ENCODE assay signal across 20 cellular contexts in the genomic region with DNA sequence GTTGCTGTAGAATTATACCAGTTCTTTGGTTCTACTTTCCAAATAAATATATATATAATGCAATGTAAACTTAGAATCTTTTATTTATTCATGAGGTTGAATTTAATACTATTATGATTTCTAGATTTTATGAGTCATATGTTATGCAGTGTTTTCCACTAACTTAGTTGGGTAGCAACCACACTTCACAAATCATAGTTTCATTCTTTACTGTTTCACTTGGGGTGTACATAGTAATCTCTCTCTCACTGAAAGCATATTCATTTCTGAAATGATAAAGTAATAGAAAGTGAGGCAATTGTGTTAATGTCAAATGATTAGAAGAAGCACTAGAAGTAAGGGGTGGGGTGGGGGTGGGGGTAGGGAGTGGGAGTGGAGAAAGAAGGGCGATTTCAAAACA. TPM values are rescaled to one million over a fixed set of nuclear protein-coding genes. Genes with fewer than 3 reads are reported as not detected.
DNase-seq lines count a peak whose midpoint lies in the region; ATAC-seq, FAIRE-seq and TF ChIP-seq lines count a peak whose summit lies in the region.
"Had no signal": no experiment of that assay in that cellular context is flagged by ENCODE, and none has a peak within 500 bp of the region (broad histone marks: within the 10 kb centered on the region; RNA-seq: fewer than 3 reads in every experiment).

No MANE protein-coding gene starts in this region.

- H3K14ac ChIP-seq in mesenchymal stem cell (ENCODE audit: low read length in 2 of 2), result no peak overlapping the region

- peak; percentile 12 for DNase-seq in activated CD4-positive, alpha-beta memory T cell treated with anti-CD3 and anti-CD28 coated beads for 36 hours
- DNase-seq in activated CD4-positive, alpha-beta memory T cell treated with anti-CD3 and anti-CD28 coated beads, Interleukin-2, amount 10 ng/mL, durations not matched to agents 7 days and 5 days, result no peak
- DNase-seq in HFFc6 (no peak), bronchial epithelial cell (ENCODE audit: low read depth) (peak; percentile 31), mesenchymal stem cell (no peak), DMS79 treated with DMSO at 0.1 percent for 48 hours (lab: John Stamatoyannopoulos, UW) (no peak), sciatic nerve (ENCODE audit: low spot score) (no peak), sigmoid colon (no peak)
- DNase-seq: activated CD4-positive, alpha-beta T cell treated with anti-CD3 and anti-CD28 coated beads, Interleukin-2, amount 10 ng/mL, durations not matched to agents 7 days and 5 days; colonic mucosa; immature natural killer cell; Karpas-422; lower lobe of right lung; NCI-H774; stimulated activated CD4-positive, alpha-beta T cell treated with anti-CD3 and anti-CD28 coated beads, Interleukin-4, amount 100 ng/mL, for 4 hours had no signal

- H3K4me2 ChIP-seq in mesenchymal stem cell (ENCODE audit: low read length, poor library complexity, severe bottlenecking), result no peak overlapping the region
- H3K4me2 ChIP-seq: smooth muscle cell had no signal

- no peak overlapping the region for H4K8ac ChIP-seq in mesenchymal stem cell (ENCODE audit: low read length)

- H3K4ac ChIP-seq in mesenchymal stem cell (ENCODE audit: low read depth in 1 of 2, low read length in 2 of 2), result no peak overlapping the region

- H2BK5ac ChIP-seq in mesenchymal stem cell (ENCODE audit: low read depth, low read length, poor library complexity, severe bottlenecking), result no peak overlapping the region

- H2BK120ac ChIP-seq in mesenchymal stem cell (ENCODE audit: low read depth, low read length), result no peak overlapping the region

- peaks cover 11% of the 10 kb centered on the region for H3K4me1 Mint-ChIP-seq in activated CD4-positive, alpha-beta memory T cell treated with anti-CD3 and anti-CD28 coated beads for 36 hours (ENCODE audit: low read depth)
- peaks cover 6% of the 10 kb centered on the region for H3K4me1 Mint-ChIP-seq in activated CD4-positive, alpha-beta memory T cell treated with anti-CD3 and anti-CD28 coated beads, Interleukin-2, amount 10 ng/mL, durations not matched to agents 7 days and 5 days
- peaks cover 6% of the 10 kb centered on the region; the same call in 1 of the 2 replicates for H3K4me1 Mint-ChIP-seq in HFFc6 (ENCODE audit: low read depth)
- H3K4me1 Mint-ChIP-seq: immature natural killer cell had no signal

- peaks cover 10% of the 10 kb centered on the region for H3K27me3 Mint-ChIP-seq in activated CD4-positive, alpha-beta memory T cell treated with anti-CD3 and anti-CD28 coated beads for 36 hours
- H3K27me3 Mint-ChIP-seq in activated CD4-positive, alpha-beta memory T cell treated with anti-CD3 and anti-CD28 coated beads, Interleukin-2, amount 10 ng/mL, durations not matched to agents 7 days and 5 days, result peaks cover 17% of the 10 kb centered on the region
- H3K27me3 Mint-ChIP-seq in HFFc6 (ENCODE audit: insufficient read depth), result no peaks in the 10 kb centered on the region; the same call in 1 of the 2 replicates
- H3K27me3 Mint-ChIP-seq: activated CD4-positive, alpha-beta T cell treated with anti-CD3 and anti-CD28 coated beads, Interleukin-2, amount 10 ng/mL, durations not matched to agents 7 days and 5 days had no signal

- no peak overlapping the region for H3K4me3 Mint-ChIP-seq in activated CD4-positive, alpha-beta memory T cell treated with anti-CD3 and anti-CD28 coated beads for 36 hours
- no peak overlapping the region for H3K4me3 Mint-ChIP-seq in activated CD4-positive, alpha-beta memory T cell treated with anti-CD3 and anti-CD28 coated beads, Interleukin-2, amount 10 ng/mL, durations not matched to agents 7 days and 5 days
- H3K4me3 Mint-ChIP-seq in HFFc6, result no peak overlapping the region
- H3K4me3 Mint-ChIP-seq: activated CD4-positive, alpha-beta T cell treated with anti-CD3 and anti-CD28 coated beads, Interleukin-2, amount 10 ng/mL, durations not matched to agents 7 days and 5 days; immature natural killer cell had no signal

- no peak for FAIRE-seq in bronchial epithelial cell (lab: Jason Lieb, UNC)
- FAIRE-seq: astrocyte, RCC 7860 had no signal

- H3K4me3 ChIP-seq in bronchial epithelial cell (ENCODE audit: low read depth, low read length), result no peak overlapping the region
- H3K4me3 ChIP-seq in mesenchymal stem cell (ENCODE audit: insufficient read depth in 1 of 2, low read depth in 1 of 2, low read length in 2 of 2), result no peak overlapping the region
- H3K4me3 ChIP-seq in sigmoid colon, result no peak overlapping the region
- H3K4me3 ChIP-seq: colonic mucosa, lower lobe of right lung, smooth muscle cell, tibial nerve had no signal

- no peak for ATAC-seq in sciatic nerve
- ATAC-seq: HCT116, lower lobe of right lung had no signal

- CTCF ChIA-PET in activated CD4-positive, alpha-beta memory T cell treated with anti-CD3 and anti-CD28 coated beads for 36 hours (lab: Charles Lee), result interaction anchor here (0.8 to 1.6 kb wide), 2 partner anchors 67 to 360 kb away, joined by 4 to 7 read pairs; no protein-coding TSS in a partner anchor
- CTCF ChIA-PET in activated CD4-positive, alpha-beta memory T cell treated with anti-CD3 and anti-CD28 coated beads, Interleukin-2, amount 10 ng/mL, durations not matched to agents 7 days and 5 days (lab: Charles Lee), result no interaction called here

- H2AFZ ChIP-seq in mesenchymal stem cell (ENCODE audit: low read depth, low read length), result no peak overlapping the region

- POLR2A ChIA-PET in activated CD4-positive, alpha-beta memory T cell treated with anti-CD3 and anti-CD28 coated beads for 36 hours (lab: Charles Lee), result no interaction called here
- POLR2A ChIA-PET in activated CD4-positive, alpha-beta memory T cell treated with anti-CD3 and anti-CD28 coated beads, Interleukin-2, amount 10 ng/mL, durations not matched to agents 7 days and 5 days (lab: Charles Lee), result interaction anchor here (1.0 kb wide), 1 partner anchor 126 kb away, joined by 4 read pairs; no protein-coding TSS in a partner anchor

- H3K79me1 ChIP-seq in mesenchymal stem cell (replicated peaks; ENCODE audit: low read length, poor library complexity, severe bottlenecking), result no peaks in the 10 kb centered on the region

- TF ChIP-seq CTCF in HFFc6 (IDR thresholded peaks at IDR 0.05) (no peak), bronchial epithelial cell (IDR thresholded peaks at IDR 0.05; ENCODE audit: insufficient read depth, low read length, severe bottlenecking) (no peak), sigmoid colon (IDR thresholded peaks at IDR 0.05) (no peak)

- H2BK15ac ChIP-seq in mesenchymal stem cell (ENCODE audit: low read depth, poor library complexity, severe bottlenecking), result no peak overlapping the region

- H3K27ac Mint-ChIP-seq in activated CD4-positive, alpha-beta memory T cell treated with anti-CD3 and anti-CD28 coated beads for 36 hours, result no peak overlapping the region
- H3K27ac Mint-ChIP-seq in activated CD4-positive, alpha-beta memory T cell treated with anti-CD3 and anti-CD28 coated beads, Interleukin-2, amount 10 ng/mL, durations not matched to agents 7 days and 5 days, result no peak overlapping the region
- H3K27ac Mint-ChIP-seq in HFFc6, result peak overlapping the region; percentile 10; the same call in 1 of the 2 replicates
- H3K27ac Mint-ChIP-seq: activated CD4-positive, alpha-beta T cell treated with anti-CD3 and anti-CD28 coated beads, Interleukin-2, amount 10 ng/mL, durations not matched to agents 7 days and 5 days; immature natural killer cell had no signal

- H3K4me1 ChIP-seq in mesenchymal stem cell (ENCODE audit: control insufficient read depth, insufficient read depth, low read depth, low read length) (no peaks in the 10 kb centered on the region), sigmoid colon (peaks cover 0 to 15% (median 5%) of the 10 kb centered on the region in 4 donors)
- H3K4me1 ChIP-seq: colonic mucosa, lower lobe of right lung had no signal

- H3K9me3 ChIP-seq in mesenchymal stem cell (ENCODE audit: control insufficient read depth, low read length), result no peaks in the 10 kb centered on the region
- H3K9me3 ChIP-seq in sigmoid colon, result no peaks in the 10 kb centered on the region
- H3K9me3 ChIP-seq: colonic mucosa, lower lobe of right lung, tibial nerve had no signal

- no peak overlapping the region for H3K27ac ChIP-seq in mesenchymal stem cell (ENCODE audit: low read length, poor library complexity, severe bottlenecking)
- no peak overlapping the region for H3K27ac ChIP-seq in sigmoid colon
- H3K27ac ChIP-seq: colonic mucosa, lower lobe of right lung, tibial nerve had no signal

- peak overlapping the region; percentile 62 for H3K9ac ChIP-seq in mesenchymal stem cell (ENCODE audit: low read length)

- no peak for TF ChIP-seq EP300 in sigmoid colon (IDR thresholded peaks at IDR 0.05)

- H4K91ac ChIP-seq in mesenchymal stem cell (ENCODE audit: low read length), result no peak overlapping the region

- no peaks in the 10 kb centered on the region for H3K36me3 Mint-ChIP-seq in activated CD4-positive, alpha-beta memory T cell treated with anti-CD3 and anti-CD28 coated beads for 36 hours
- no peaks in the 10 kb centered on the region for H3K36me3 Mint-ChIP-seq in activated CD4-positive, alpha-beta memory T cell treated with anti-CD3 and anti-CD28 coated beads, Interleukin-2, amount 10 ng/mL, durations not matched to agents 7 days and 5 days (ENCODE audit: low read depth)
- H3K36me3 Mint-ChIP-seq in HFFc6 (ENCODE audit: low read depth), result no peaks in the 10 kb centered on the region
- H3K36me3 Mint-ChIP-seq: immature natural killer cell had no signal

- H3K18ac ChIP-seq in mesenchymal stem cell (ENCODE audit: low read depth in 1 of 2, low read length in 2 of 2), result no peak overlapping the region

- no peaks in the 10 kb centered on the region for H3K27me3 ChIP-seq in bronchial epithelial cell (ENCODE audit: control insufficient read depth, insufficient read depth, low read length)
- H3K27me3 ChIP-seq in mesenchymal stem cell (ENCODE audit: control insufficient read depth in 1 of 2, insufficient read depth in 1 of 2, low read length in 2 of 2), result no peaks in the 10 kb centered on the region
- H3K27me3 ChIP-seq in sigmoid colon, result no peaks in the 10 kb centered on the region
- H3K27me3 ChIP-seq: colonic mucosa, tibial nerve had no signal

- H2BK12ac ChIP-seq in mesenchymal stem cell (ENCODE audit: low read length in 2 of 2), result no peak overlapping the region

- no peaks in the 10 kb centered on the region for H3K9me3 Mint-ChIP-seq in activated CD4-positive, alpha-beta memory T cell treated with anti-CD3 and anti-CD28 coated beads for 36 hours
- H3K9me3 Mint-ChIP-seq in activated CD4-positive, alpha-beta memory T cell treated with anti-CD3 and anti-CD28 coated beads, Interleukin-2, amount 10 ng/mL, durations not matched to agents 7 days and 5 days, result no peaks in the 10 kb centered on the region
- no peaks in the 10 kb centered on the region for H3K9me3 Mint-ChIP-seq in HFFc6
- H3K9me3 Mint-ChIP-seq: activated CD4-positive, alpha-beta T cell treated with anti-CD3 and anti-CD28 coated beads, Interleukin-2, amount 10 ng/mL, durations not matched to agents 7 days and 5 days; immature natural killer cell had no signal

- TF ChIP-seq POLR2A in sigmoid colon (IDR thresholded peaks at IDR 0.05), result no peak

- intact Hi-C loops in activated CD4-positive, alpha-beta memory T cell treated with anti-CD3 and anti-CD28 coated beads for 36 hours (cut with micrococcal nuclease), result loop anchor here (1.0 to 10.0 kb wide), 7 partner anchors 53 to 530 kb away; a partner anchor contains a TSS
- intact Hi-C loops in sciatic nerve (cut with DNase I), result no loop called here
- intact Hi-C loops in sigmoid colon (cut with DNase I), result no loop called here

- H3K36me3 ChIP-seq in bronchial epithelial cell (ENCODE audit: control insufficient read depth, insufficient read depth, low read length) (no peaks in the 10 kb centered on the region), mesenchymal stem cell (ENCODE audit: control insufficient read depth in 1 of 2, insufficient read depth in 2 of 2, low read depth in 1 of 2, low read length in 2 of 2) (no peaks in the 10 kb centered on the region), sigmoid colon (no peaks in the 10 kb centered on the region)
- H3K36me3 ChIP-seq: colonic mucosa, lower lobe of right lung, tibial nerve had no signal

- no peak overlapping the region for H2AK5ac ChIP-seq in mesenchymal stem cell (ENCODE audit: low read length, severe bottlenecking)

- no peak overlapping the region for H3K23ac ChIP-seq in mesenchymal stem cell (ENCODE audit: low read length in 2 of 2)

- 86% methylated on average over 1 of the region's 1 CpG for WGBS in mesenchymal stem cell
- WGBS in sigmoid colon, 2 donors, result 57 to 66% methylated on average over 1 of the region's 1 CpG

RNA-seq across cellular contexts. Expression of a gene that starts 52.6 kb away (rescaled TPM):
- total RNA-seq in activated CD4-positive, alpha-beta memory T cell treated with anti-CD3 and anti-CD28 coated beads for 36 hours, result 1 to 10 TPM; 1.6 to 2.8 TPM
- total RNA-seq in activated CD4-positive, alpha-beta memory T cell treated with anti-CD3 and anti-CD28 coated beads, Interleukin-2, amount 10 ng/mL, durations not matched to agents 7 days and 5 days, result under 1 TPM; 0.78 to 0.98 TPM
- 1 to 10 TPM; 1.1 to 2.2 (median 1.5) TPM for total RNA-seq in HFFc6 (2021; fragmentation: NEBNext Ultra II Directional; extraction: Animal tissue kit (Norgen Biotek cat#: 25700))
- total RNA-seq in bronchial epithelial cell (1.1 and 2.9 TPM in 2 replicates), sciatic nerve (2.1 TPM), sigmoid colon (1 to 10 TPM; 1.2 to 3.8 (median 1.4) TPM)
- 0.76 TPM for polyA plus RNA-seq in mesenchymal stem cell (2013, experiment 1 of 2)
- polyA plus RNA-seq in mesenchymal stem cell (2013, experiment 2 of 2), result 0.84 TPM
- 1 to 10 TPM in 2 of 3 donors, under 1 TPM in 1; 0.36 to 2.3 (median 1.2) TPM for polyA plus RNA-seq in sigmoid colon

RNA-seq across cellular contexts. Expression of a gene that starts 52.7 kb away (rescaled TPM):
- total RNA-seq in activated CD4-positive, alpha-beta memory T cell treated with anti-CD3 and anti-CD28 coated beads for 36 hours, result 10 to 100 TPM; 52.3 to 57.0 TPM
- total RNA-seq in activated CD4-positive, alpha-beta memory T cell treated with anti-CD3 and anti-CD28 coated beads, Interleukin-2, amount 10 ng/mL, durations not matched to agents 7 days and 5 days, result 10 to 100 TPM; 50.4 to 51.2 TPM
- 10 to 100 TPM; 41.0 to 45.7 (median 42.0) TPM for total RNA-seq in HFFc6 (2021; fragmentation: NEBNext Ultra II Directional; extraction: Animal tissue kit (Norgen Biotek cat#: 25700))
- 77.1 and 90.8 TPM in 2 replicates for total RNA-seq in bronchial epithelial cell
- polyA plus RNA-seq in mesenchymal stem cell (2013, experiment 1 of 2), result 24.1 TPM
- 25.7 TPM for polyA plus RNA-seq in mesenchymal stem cell (2013, experiment 2 of 2)
- 23.2 TPM for total RNA-seq in sciatic nerve
- 10 to 100 TPM; 22.4 to 35.9 (median 29.3) TPM for total RNA-seq in sigmoid colon
- 10 to 100 TPM; 34.5 to 48.1 (median 36.0) TPM for polyA plus RNA-seq in sigmoid colon

Comparison
In these comparisons a context has a peak if more than half of its experiments do, and no peak if none do; other contexts are left out.
1. DNase-seq: peak in activated CD4-positive, alpha-beta memory T cell treated with anti-CD3 and anti-CD28 coated beads for 36 hours (single experiment) and bronchial epithelial cell (single experiment); none in activated CD4-positive, alpha-beta memory T cell treated with anti-CD3 and anti-CD28 coated beads, Interleukin-2, amount 10 ng/mL, durations not matched to agents 7 days and 5 days (single experiment), HFFc6 (single experiment), mesenchymal stem cell (single experiment), DMS79 treated with DMSO at 0.1 percent for 48 hours (single experiment), sciatic nerve (single experiment) and sigmoid colon (single experiment).